Comparison of ENCODE assay signal across 1 cellular context in the genomic region with DNA sequence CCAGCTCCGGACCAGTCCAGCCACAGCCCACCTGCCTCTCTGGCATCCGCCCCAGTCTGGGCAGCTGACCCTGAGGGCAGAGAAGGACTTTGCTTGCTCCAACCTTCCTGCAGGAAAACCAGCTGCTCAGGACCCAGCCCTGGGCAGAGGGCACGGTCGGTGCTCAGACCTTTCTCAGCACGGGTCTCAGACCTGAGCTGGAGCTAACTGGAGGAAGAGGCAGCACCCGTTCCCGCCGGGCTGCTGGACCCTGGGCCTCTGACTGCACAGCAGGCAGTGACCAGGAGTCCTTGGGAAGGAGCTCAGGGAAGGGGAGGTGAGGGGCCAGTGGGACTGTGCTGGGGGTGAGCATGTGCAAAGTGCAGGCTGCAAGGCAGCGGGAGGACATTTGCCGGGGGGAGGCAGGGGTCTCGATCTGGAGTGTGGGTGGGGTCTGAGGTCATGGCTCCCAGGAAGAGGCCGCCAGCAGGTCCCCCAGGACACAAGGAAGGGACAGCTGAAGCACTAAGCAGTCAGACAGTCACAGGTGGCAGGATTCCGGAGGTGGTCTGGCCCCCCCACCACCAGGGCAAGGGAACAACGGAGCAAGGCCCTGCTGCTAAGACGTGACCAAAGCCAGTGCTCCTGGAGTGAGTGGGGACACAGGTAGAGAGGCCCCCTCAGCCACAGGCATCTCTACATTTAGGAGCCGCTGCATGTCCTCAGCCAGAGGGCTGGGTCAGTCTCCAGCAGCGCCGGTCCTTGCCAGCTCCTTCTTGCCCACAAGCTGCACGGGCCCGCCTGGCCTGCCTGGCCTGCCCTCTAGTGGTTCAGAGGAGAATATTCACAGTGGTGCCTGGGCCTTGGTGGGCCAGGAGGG.
A peak's percentile ranks its signal among the peaks of the same experiment; 100 is the strongest.
TF ChIP-seq lines count a peak whose summit lies in the region.

No MANE protein-coding gene starts in this region.

TF ChIP-seq in K562, 482 proteins besides CTCF, POLR2A, EP300 and RAD21 (continued from another document):
- TF ChIP-seq, protein P1, sequence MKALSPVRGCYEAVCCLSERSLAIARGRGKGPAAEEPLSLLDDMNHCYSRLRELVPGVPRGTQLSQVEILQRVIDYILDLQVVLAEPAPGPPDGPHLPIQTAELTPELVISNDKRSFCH (CRISPR knock-in tag; IDR thresholded peaks at IDR 0.05): no peak
- TF ChIP-seq, protein P1 (tag; IDR thresholded peaks at IDR 0.05): no peak
- TF ChIP-seq, protein P2, sequence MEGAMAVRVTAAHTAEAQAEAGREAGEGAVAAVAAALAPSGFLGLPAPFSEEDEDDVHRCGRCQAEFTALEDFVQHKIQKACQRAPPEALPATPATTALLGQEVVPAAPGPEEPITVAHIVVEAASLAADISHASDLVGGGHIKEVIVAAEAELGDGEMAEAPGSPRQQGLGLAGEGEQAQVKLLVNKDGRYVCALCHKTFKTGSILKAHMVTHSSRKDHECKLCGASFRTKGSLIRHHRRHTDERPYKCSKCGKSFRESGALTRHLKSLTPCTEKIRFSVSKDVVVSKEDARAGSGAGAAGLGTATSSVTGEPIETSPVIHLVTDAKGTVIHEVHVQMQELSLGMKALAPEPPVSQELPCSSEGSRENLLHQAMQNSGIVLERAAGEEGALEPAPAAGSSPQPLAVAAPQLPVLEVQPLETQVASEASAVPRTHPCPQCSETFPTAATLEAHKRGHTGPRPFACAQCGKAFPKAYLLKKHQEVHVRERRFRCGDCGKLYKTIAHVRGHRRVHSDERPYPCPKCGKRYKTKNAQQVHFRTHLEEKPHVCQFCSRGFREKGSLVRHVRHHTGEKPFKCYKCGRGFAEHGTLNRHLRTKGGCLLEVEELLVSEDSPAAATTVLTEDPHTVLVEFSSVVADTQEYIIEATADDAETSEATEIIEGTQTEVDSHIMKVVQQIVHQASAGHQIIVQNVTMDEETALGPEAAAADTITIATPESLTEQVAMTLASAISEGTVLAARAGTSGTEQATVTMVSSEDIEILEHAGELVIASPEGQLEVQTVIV (CRISPR knock-in tag; IDR thresholded peaks at IDR 0.05; ENCODE audit: borderline replicate concordance): no peak
- TF ChIP-seq SAFB (IDR thresholded peaks at IDR 0.05; ENCODE audit: borderline replicate concordance, low read depth, low read length) (no peak), POLR2H (tag; IDR thresholded peaks at IDR 0.05; ENCODE audit: low read depth) (no peak), ZSCAN32 (CRISPR knock-in tag; IDR thresholded peaks at IDR 0.05) (no peak), SP1 (CRISPR knock-in tag; IDR thresholded peaks at IDR 0.05) (no peak), CHD1 (IDR thresholded peaks at IDR 0.05; ENCODE audit: low read length) (no peak), GATA2 (CRISPR knock-in tag; IDR thresholded peaks at IDR 0.05) (no peak), JUND (IDR thresholded peaks at IDR 0.05; ENCODE audit: borderline replicate concordance, low read depth, low read length) (0 out of 2 replicates have a peak, but pooled peaks have one; percentile 4), JUND (tag; IDR thresholded peaks at IDR 0.05; ENCODE audit: borderline replicate concordance, low read depth, low read length) (peak; percentile 28; the same call in 1 of the 3 replicates), BACH1 (tag; IDR thresholded peaks at IDR 0.05) (no peak), STAT5B (CRISPR knock-in tag; IDR thresholded peaks at IDR 0.05) (no peak), ZNF77 (CRISPR knock-in tag; IDR thresholded peaks at IDR 0.05) (no peak), KLF1 (tag; IDR thresholded peaks at IDR 0.05) (no peak), ZNF12 (CRISPR knock-in tag; IDR thresholded peaks at IDR 0.05) (no peak), ZNF253 (CRISPR knock-in tag; conservative IDR thresholded peaks at IDR 0.05) (no peak), FOXA3 (CRISPR knock-in tag; conservative IDR thresholded peaks at IDR 0.05 in 1 of 2, IDR thresholded peaks at IDR 0.05 in 1 of 2) (no peak), ZNF23 (CRISPR knock-in tag; IDR thresholded peaks at IDR 0.05) (no peak), RBM34 (IDR thresholded peaks at IDR 0.05; ENCODE audit: borderline replicate concordance, insufficient read depth, low read length) (no peak), HCFC1 (IDR thresholded peaks at IDR 0.05; ENCODE audit: low read depth, low read length) (no peak), SMARCA4 (IDR thresholded peaks at IDR 0.05) (no peak), CEBPG (CRISPR knock-in tag; IDR thresholded peaks at IDR 0.05) (no peak), CEBPG (tag; conservative IDR thresholded peaks at IDR 0.05 in 1 of 2, IDR thresholded peaks at IDR 0.05 in 1 of 2) (no peak), ZNF778 (CRISPR knock-in tag; IDR thresholded peaks at IDR 0.05) (no peak), NFE2 (IDR thresholded peaks at IDR 0.05; ENCODE audit: low read depth) (no peak), ZNF830 (CRISPR knock-in tag; IDR thresholded peaks at IDR 0.05) (no peak), ZNF785 (CRISPR knock-in tag; IDR thresholded peaks at IDR 0.05) (no peak), PURB (CRISPR knock-in tag; IDR thresholded peaks at IDR 0.05; ENCODE audit: low read depth) (no peak), ZNF586 (CRISPR knock-in tag; conservative IDR thresholded peaks at IDR 0.05) (no peak), ZNF696 (CRISPR knock-in tag; conservative IDR thresholded peaks at IDR 0.05) (no peak), SMARCE1 (IDR thresholded peaks at IDR 0.05) (no peak), HDAC1 (IDR thresholded peaks at IDR 0.05) (peak in 1 of 2 experiments; percentile 26; a peak in 1 of 4 replicates), TCF3 (CRISPR knock-in tag; IDR thresholded peaks at IDR 0.05) (no peak)
- TF ChIP-seq, protein P3, sequence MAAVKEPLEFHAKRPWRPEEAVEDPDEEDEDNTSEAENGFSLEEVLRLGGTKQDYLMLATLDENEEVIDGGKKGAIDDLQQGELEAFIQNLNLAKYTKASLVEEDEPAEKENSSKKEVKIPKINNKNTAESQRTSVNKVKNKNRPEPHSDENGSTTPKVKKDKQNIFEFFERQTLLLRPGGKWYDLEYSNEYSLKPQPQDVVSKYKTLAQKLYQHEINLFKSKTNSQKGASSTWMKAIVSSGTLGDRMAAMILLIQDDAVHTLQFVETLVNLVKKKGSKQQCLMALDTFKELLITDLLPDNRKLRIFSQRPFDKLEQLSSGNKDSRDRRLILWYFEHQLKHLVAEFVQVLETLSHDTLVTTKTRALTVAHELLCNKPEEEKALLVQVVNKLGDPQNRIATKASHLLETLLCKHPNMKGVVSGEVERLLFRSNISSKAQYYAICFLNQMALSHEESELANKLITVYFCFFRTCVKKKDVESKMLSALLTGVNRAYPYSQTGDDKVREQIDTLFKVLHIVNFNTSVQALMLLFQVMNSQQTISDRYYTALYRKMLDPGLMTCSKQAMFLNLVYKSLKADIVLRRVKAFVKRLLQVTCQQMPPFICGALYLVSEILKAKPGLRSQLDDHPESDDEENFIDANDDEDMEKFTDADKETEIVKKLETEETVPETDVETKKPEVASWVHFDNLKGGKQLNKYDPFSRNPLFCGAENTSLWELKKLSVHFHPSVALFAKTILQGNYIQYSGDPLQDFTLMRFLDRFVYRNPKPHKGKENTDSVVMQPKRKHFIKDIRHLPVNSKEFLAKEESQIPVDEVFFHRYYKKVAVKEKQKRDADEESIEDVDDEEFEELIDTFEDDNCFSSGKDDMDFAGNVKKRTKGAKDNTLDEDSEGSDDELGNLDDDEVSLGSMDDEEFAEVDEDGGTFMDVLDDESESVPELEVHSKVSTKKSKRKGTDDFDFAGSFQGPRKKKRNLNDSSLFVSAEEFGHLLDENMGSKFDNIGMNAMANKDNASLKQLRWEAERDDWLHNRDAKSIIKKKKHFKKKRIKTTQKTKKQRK (IDR thresholded peaks at IDR 0.05; ENCODE audit: borderline replicate concordance, low read depth, low read length): no peak
- TF ChIP-seq, protein P4, sequence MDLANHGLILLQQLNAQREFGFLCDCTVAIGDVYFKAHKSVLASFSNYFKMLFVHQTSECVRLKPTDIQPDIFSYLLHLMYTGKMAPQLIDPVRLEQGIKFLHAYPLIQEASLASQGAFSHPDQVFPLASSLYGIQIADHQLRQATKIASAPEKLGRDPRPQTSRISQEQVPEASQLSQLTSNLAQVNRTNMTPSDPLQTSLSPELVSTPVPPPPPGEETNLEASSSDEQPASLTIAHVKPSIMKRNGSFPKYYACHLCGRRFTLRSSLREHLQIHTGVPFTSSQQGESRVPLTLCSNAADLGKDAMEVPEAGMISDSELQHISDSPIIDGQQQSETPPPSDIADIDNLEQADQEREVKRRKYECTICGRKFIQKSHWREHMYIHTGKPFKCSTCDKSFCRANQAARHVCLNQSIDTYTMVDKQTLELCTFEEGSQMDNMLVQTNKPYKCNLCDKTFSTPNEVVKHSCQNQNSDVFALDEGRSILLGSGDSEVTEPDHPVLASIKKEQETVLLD (IDR thresholded peaks at IDR 0.05): peak; percentile 72; the same call in 1 of the 2 replicates
- TF ChIP-seq, protein P5, sequence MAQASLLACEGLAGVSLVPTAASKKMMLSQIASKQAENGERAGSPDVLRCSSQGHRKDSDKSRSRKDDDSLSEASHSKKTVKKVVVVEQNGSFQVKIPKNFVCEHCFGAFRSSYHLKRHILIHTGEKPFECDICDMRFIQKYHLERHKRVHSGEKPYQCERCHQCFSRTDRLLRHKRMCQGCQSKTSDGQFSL (CRISPR knock-in tag; IDR thresholded peaks at IDR 0.05): peak; percentile 83
- TF ChIP-seq, protein P5 (tag; IDR thresholded peaks at IDR 0.05): no peak
- TF ChIP-seq, protein P6, sequence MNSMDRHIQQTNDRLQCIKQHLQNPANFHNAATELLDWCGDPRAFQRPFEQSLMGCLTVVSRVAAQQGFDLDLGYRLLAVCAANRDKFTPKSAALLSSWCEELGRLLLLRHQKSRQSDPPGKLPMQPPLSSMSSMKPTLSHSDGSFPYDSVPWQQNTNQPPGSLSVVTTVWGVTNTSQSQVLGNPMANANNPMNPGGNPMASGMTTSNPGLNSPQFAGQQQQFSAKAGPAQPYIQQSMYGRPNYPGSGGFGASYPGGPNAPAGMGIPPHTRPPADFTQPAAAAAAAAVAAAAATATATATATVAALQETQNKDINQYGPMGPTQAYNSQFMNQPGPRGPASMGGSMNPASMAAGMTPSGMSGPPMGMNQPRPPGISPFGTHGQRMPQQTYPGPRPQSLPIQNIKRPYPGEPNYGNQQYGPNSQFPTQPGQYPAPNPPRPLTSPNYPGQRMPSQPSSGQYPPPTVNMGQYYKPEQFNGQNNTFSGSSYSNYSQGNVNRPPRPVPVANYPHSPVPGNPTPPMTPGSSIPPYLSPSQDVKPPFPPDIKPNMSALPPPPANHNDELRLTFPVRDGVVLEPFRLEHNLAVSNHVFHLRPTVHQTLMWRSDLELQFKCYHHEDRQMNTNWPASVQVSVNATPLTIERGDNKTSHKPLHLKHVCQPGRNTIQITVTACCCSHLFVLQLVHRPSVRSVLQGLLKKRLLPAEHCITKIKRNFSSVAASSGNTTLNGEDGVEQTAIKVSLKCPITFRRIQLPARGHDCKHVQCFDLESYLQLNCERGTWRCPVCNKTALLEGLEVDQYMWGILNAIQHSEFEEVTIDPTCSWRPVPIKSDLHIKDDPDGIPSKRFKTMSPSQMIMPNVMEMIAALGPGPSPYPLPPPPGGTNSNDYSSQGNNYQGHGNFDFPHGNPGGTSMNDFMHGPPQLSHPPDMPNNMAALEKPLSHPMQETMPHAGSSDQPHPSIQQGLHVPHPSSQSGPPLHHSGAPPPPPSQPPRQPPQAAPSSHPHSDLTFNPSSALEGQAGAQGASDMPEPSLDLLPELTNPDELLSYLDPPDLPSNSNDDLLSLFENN (IDR thresholded peaks at IDR 0.05; ENCODE audit: low read depth in 2 of 2, low read length in 2 of 2): no peak
